14 cellular contexts compared by ENCODE assay signal in the genomic region with DNA sequence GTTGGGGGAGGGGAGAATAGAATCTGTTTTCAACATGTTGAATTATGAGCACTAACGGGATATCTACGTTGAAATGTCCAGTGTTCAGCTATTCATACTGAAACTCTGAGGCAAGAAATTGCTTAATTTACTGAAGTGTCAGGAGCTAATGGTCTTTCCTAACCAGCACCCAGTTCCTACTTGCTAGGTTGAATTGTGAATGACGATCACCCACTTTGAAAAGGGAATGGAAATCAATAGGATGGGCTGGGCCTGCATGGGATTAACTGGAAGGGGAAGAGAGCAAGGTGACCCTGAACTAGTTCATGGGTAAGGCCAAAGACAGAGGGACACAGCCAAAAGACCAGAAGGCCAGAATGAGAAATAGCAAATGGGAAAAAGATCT. TPM values are rescaled to one million over a fixed set of nuclear protein-coding genes. Genes with fewer than 3 reads are reported as not detected.
DNase-seq lines count a peak whose midpoint lies in the region; ATAC-seq and TF ChIP-seq lines count a peak whose summit lies in the region.
"Had no signal": no experiment of that assay in that cellular context is flagged by ENCODE, and none has a peak within 500 bp of the region (broad histone marks: within the 10 kb centered on the region; RNA-seq: fewer than 3 reads in every experiment).

No MANE protein-coding gene starts in this region.

- intact Hi-C loops in psoas muscle (cut with DNase I) = no loop called here

- H3K4me2 ChIP-seq in fibroblast of lung (ENCODE audit: extremely low read depth, insufficient read depth, low read length) = no peak overlapping the region

- no peaks in the 10 kb centered on the region for H4K20me1 ChIP-seq in fibroblast of lung (ENCODE audit: control insufficient read depth, extremely low read depth, insufficient read depth, low read length)

- peaks cover 41% of the 10 kb centered on the region for H3K79me2 ChIP-seq in fibroblast of lung (ENCODE audit: control insufficient read depth, insufficient read depth, low read length)

- H3K9me3 ChIP-seq in fibroblast of lung (ENCODE audit: control insufficient read depth, insufficient read depth, low read depth, low read length) (no peaks in the 10 kb centered on the region), psoas muscle (no peaks in the 10 kb centered on the region)

- H3K36me3 ChIP-seq in GM06990 (ENCODE audit: control insufficient read depth, insufficient read depth, low read length) (peaks cover 3% of the 10 kb centered on the region; the same call in 1 of the 2 replicates), fibroblast of lung (ENCODE audit: control insufficient read depth, insufficient read depth, low read length) (no peaks in the 10 kb centered on the region), psoas muscle (ENCODE audit: insufficient read depth in 1 of 2, low read depth in 1 of 2) (no peaks in the 10 kb centered on the region)

- peak overlapping the region; percentile 15 for H3K4me3 ChIP-seq in GM06990 (replicated peaks; ENCODE audit: low read depth, low read length)
- no peak overlapping the region for H3K4me3 ChIP-seq in fibroblast of lung (replicated peaks in 1 of 4; ENCODE audit: control extremely low read depth in 1 of 4, insufficient read depth in 1 of 4, low read depth in 3 of 4, low read length in 4 of 4)
- no peak overlapping the region for H3K4me3 ChIP-seq in psoas muscle

- no peak for ATAC-seq in psoas muscle
- ATAC-seq in HG03457 (IDR thresholded peaks at IDR 0.05; ENCODE audit: unreplicated experiment) = no peak
- ATAC-seq in HG02885 (IDR thresholded peaks at IDR 0.05; ENCODE audit: poor library complexity, unreplicated experiment) = no peak
- no peak for ATAC-seq in HG03025 (IDR thresholded peaks at IDR 0.05; ENCODE audit: low FRiP score, unreplicated experiment)
- ATAC-seq in HG03432 (IDR thresholded peaks at IDR 0.05; ENCODE audit: unreplicated experiment) = no peak
- ATAC-seq: Panc1, WTC11 had no signal

- WGBS in psoas muscle, 3 donors = 74 to 84% (median 79%) methylated on average over 3 of the region's 3 CpGs

- H3K9ac ChIP-seq in fibroblast of lung (ENCODE audit: insufficient read depth, low read length) = no peak overlapping the region

- no peaks in the 10 kb centered on the region for H3K27me3 ChIP-seq in GM06990 (replicated peaks; ENCODE audit: control insufficient read depth, insufficient read depth, low read length)
- H3K27me3 ChIP-seq in fibroblast of lung (ENCODE audit: control insufficient read depth, insufficient read depth, low read length) = no peaks in the 10 kb centered on the region
- no peaks in the 10 kb centered on the region for H3K27me3 ChIP-seq in psoas muscle (ENCODE audit: insufficient read depth in 3 of 3, low read length in 2 of 3)

- H3K27ac ChIP-seq in RWPE1 (peak overlapping the region; percentile 85), fibroblast of lung (ENCODE audit: insufficient read depth, low read length) (peak overlapping the region; percentile 51), psoas muscle (peak overlapping the region; percentile 19)

- H2AFZ ChIP-seq in fibroblast of lung (ENCODE audit: low read length) = no peak overlapping the region

- TF ChIP-seq CTCF in GM06990 (IDR thresholded peaks at IDR 0.05; ENCODE audit: insufficient read depth, low read length, poor library complexity, severe bottlenecking) (no peak), RWPE1 (conservative IDR thresholded peaks at IDR 0.05; ENCODE audit: low read depth) (no peak), fibroblast of lung (conservative IDR thresholded peaks at IDR 0.05 in 1 of 2, IDR thresholded peaks at IDR 0.05 in 1 of 2; ENCODE audit: low read depth in 1 of 2, low read length in 2 of 2) (no peak), psoas muscle (IDR thresholded peaks at IDR 0.05) (no peak)

- H3K4me1 ChIP-seq in fibroblast of lung (ENCODE audit: control insufficient read depth, extremely low read depth, insufficient read depth, low read length) (peaks cover 28% of the 10 kb centered on the region), psoas muscle (peaks cover 63% of the 10 kb centered on the region)

- DNase-seq in GM06990 (ENCODE audit: extremely low read depth, insufficient read length) = no peak
- DNase-seq in RWPE1 (ENCODE audit: low spot score) = no peak
- DNase-seq in fibroblast of lung (ENCODE audit: low read depth in 2 of 2) = peak in 1 of 2 donors; percentile 50
- DNase-seq in psoas muscle = no peak
- DNase-seq: activated gamma-delta T cell; cortex of kidney; hippocampal formation; stimulated activated CD4-positive, alpha-beta T cell treated with anti-CD3 and anti-CD28 coated beads, Interleukin-1b, Interleukin-23, amount 100 ng/mL, for 48 hours had no signal

- POLR2A ChIA-PET in RWPE1 (lab: Yijun Ruan, JAX; ENCODE audit: low non-redundant PET) = no interaction called here

- CTCF ChIA-PET in RWPE1 (lab: Yijun Ruan, JAX) = no interaction called here

RNA-seq across cellular contexts. Expression of a gene that starts 51.3 kb away (rescaled TPM):
- total RNA-seq in fibroblast of lung = 9.2 and 11.1 TPM in 2 replicates
- polyA plus RNA-seq in fibroblast of lung = 10.1 and 19.8 TPM in 2 replicates
- polyA plus RNA-seq in fibroblast of lung (2012) = 10.1 and 11.3 TPM in 2 replicates
- 54.5 and 86.5 TPM in 2 replicates for polyA minus RNA-seq in fibroblast of lung (ENCODE audit: low replicate concordance)
- total RNA-seq in psoas muscle = 100 to 1,000 TPM in 2 of 4 donors, 10 to 100 TPM in 2; 74.7 to 166 (median 99.6) TPM
- polyA plus RNA-seq in psoas muscle = 10 to 100 TPM; 18.1 to 78.5 (median 26.0) TPM

Comparison
In these comparisons a context has a peak if more than half of its experiments do, and no peak if none do; other contexts are left out.
1. H3K27ac ChIP-seq: peak in every context shown above with its lines; median percentile 85 in RWPE1; 51 in fibroblast of lung; 19 in psoas muscle.